ENCODE assay signal across 9 cellular contexts in the genomic region with DNA sequence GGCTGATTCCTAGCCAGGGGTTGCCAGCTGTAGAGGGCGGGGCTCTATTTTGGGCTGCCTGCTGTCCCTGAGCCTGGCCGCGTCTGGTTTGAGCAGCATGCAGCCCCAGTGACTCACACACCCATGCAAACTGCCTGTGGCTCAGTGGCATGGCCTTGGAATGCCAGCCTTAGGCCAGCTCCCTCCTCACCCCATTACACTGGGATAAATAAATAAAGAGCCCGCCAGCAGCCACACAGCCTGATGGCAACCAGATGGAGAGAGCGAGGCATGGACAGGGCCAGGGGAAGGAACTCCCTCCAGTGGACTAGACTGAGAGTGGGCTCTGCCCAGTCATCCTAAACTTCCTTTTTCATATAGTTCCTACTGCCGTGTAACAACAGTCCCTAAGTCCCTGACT. TPM values are rescaled to one million over a fixed set of nuclear protein-coding genes. Genes with fewer than 3 reads are reported as not detected.
DNase-seq lines count a peak whose midpoint lies in the region; ATAC-seq and TF ChIP-seq lines count a peak whose summit lies in the region.
"Had no signal": no experiment of that assay in that cellular context is flagged by ENCODE, and none has a peak within 500 bp of the region (broad histone marks: within the 10 kb centered on the region; RNA-seq: fewer than 3 reads in every experiment).

No MANE protein-coding gene starts in this region.

- H3K79me2 ChIP-seq in trophoblast cell (ENCODE audit: control insufficient read depth, insufficient read depth, low read length, poor library complexity): no peaks in the 10 kb centered on the region

- no peak overlapping the region for H2BK12ac ChIP-seq in trophoblast cell (ENCODE audit: low read length)

- H3K27me3 ChIP-seq in trophoblast cell (ENCODE audit: insufficient read depth, low read length): no peaks in the 10 kb centered on the region

- no peak overlapping the region for H3K27ac ChIP-seq in trophoblast cell (ENCODE audit: low read depth, low read length)

- DNase-seq in AG10803 (ENCODE audit: low read depth) (peak; percentile 97), LHCN-M2 (ENCODE audit: low read depth) (peak; percentile 95), astrocyte of the spinal cord (ENCODE audit: low read depth, low spot score) (peak; percentile 88), kidney tubule cell (ENCODE audit: low spot score) (peak; percentile 84), trophoblast cell (no peak), T-helper 2 cell (no peak), NCI-H187 treated with DMSO at 0.1 percent for 48 hours (lab: John Stamatoyannopoulos, UW) (no peak)
- DNase-seq: stimulated activated CD4-positive, alpha-beta T cell treated with anti-CD3 and anti-CD28 coated beads, Interleukin-2, amount 100 ng/mL, for 24 hours had no signal

- peaks cover 0 to 5% of the 10 kb centered on the region in 2 experiments for H3K4me1 ChIP-seq in trophoblast cell (ENCODE audit: control insufficient read depth in 1 of 2, insufficient read depth in 2 of 2, low read length in 2 of 2)

- peaks cover 0 to 7% of the 10 kb centered on the region in 2 experiments for H3K36me3 ChIP-seq in trophoblast cell (ENCODE audit: control insufficient read depth in 1 of 2, insufficient read depth in 2 of 2, low read length in 2 of 2)

- no peak overlapping the region for H4K12ac ChIP-seq in trophoblast cell (ENCODE audit: low read depth, low read length)

- no peaks in the 10 kb centered on the region for H3K79me1 ChIP-seq in trophoblast cell (ENCODE audit: low read length)

- H2BK5ac ChIP-seq in trophoblast cell (ENCODE audit: low read depth, low read length, poor library complexity): no peak overlapping the region

- no peak overlapping the region for H3K4ac ChIP-seq in trophoblast cell (ENCODE audit: low read depth, low read length)

- H3K18ac ChIP-seq in trophoblast cell (ENCODE audit: low read length): no peak overlapping the region

- no peak overlapping the region for H3K4me3 ChIP-seq in AG10803 (ENCODE audit: low read length)
- no peak overlapping the region for H3K4me3 ChIP-seq in astrocyte of the spinal cord (ENCODE audit: low read depth, low read length)
- no peak overlapping the region for H3K4me3 ChIP-seq in trophoblast cell (ENCODE audit: low read depth, low read length)

- WGBS in trophoblast cell (ENCODE audit: extremely low coverage, insufficient coverage, insufficient read length): no CpG with 5 or more reads among the region's 6 CpGs

- H3K14ac ChIP-seq in trophoblast cell (ENCODE audit: low read length): no peak overlapping the region

- no peak overlapping the region for H3K23ac ChIP-seq in trophoblast cell (ENCODE audit: low read length)

- no peak overlapping the region for H4K8ac ChIP-seq in trophoblast cell (ENCODE audit: low read depth, low read length)

- H3K9me3 ChIP-seq in trophoblast cell (ENCODE audit: insufficient read depth, low read depth, low read length): no peaks in the 10 kb centered on the region

- H2AFZ ChIP-seq in trophoblast cell (ENCODE audit: insufficient read depth, low read length, poor library complexity): no peak overlapping the region

- H4K91ac ChIP-seq in trophoblast cell (ENCODE audit: low read depth, low read length): no peak overlapping the region

- H2BK120ac ChIP-seq in trophoblast cell (ENCODE audit: insufficient read depth, low read length, poor library complexity): no peak overlapping the region

- ATAC-seq in GM18868 (IDR thresholded peaks at IDR 0.05; ENCODE audit: unreplicated experiment): no peak

- no peak overlapping the region for H3K9ac ChIP-seq in trophoblast cell (ENCODE audit: low read length)

- peak; percentile 72 for TF ChIP-seq CTCF in AG10803 (conservative IDR thresholded peaks at IDR 0.05; ENCODE audit: low read length)
- peak; percentile 55 for TF ChIP-seq CTCF in astrocyte of the spinal cord (IDR thresholded peaks at IDR 0.05; ENCODE audit: low read depth, low read length)

- H3K4me2 ChIP-seq in trophoblast cell (ENCODE audit: low read length): no peak overlapping the region

- in situ Hi-C loops in astrocyte of the spinal cord (cut with HindIII; ENCODE audit: low sequenced_read_pairs): no loop called here

- no peak overlapping the region for H2AK5ac ChIP-seq in trophoblast cell (ENCODE audit: low read length)

RNA-seq across cellular contexts. Expression of gene NHEJ1, which starts 18.3 kb away (rescaled TPM):
- total RNA-seq in LHCN-M2 (2014; rRNA removed): 18.0 and 22.2 TPM in 2 replicates
- polyA plus RNA-seq in LHCN-M2 (2012): 10.3 TPM
- polyA plus RNA-seq in trophoblast cell (2013): 8.6 TPM in 2 replicates

RNA-seq across cellular contexts. Expression of gene SLC23A3, which starts 27.5 kb away (rescaled TPM):
- total RNA-seq in LHCN-M2 (2014; rRNA removed): 0.06 TPM in 1 of 2 replicates, not detected in the other
- 0.05 TPM for polyA plus RNA-seq in LHCN-M2 (2012)
- 0.18 and 0.40 TPM in 2 replicates for polyA plus RNA-seq in trophoblast cell (2013)

RNA-seq across cellular contexts. Expression of gene CNPPD1, which starts 34.4 kb away (rescaled TPM):
- 21.3 and 22.8 TPM in 2 replicates for total RNA-seq in LHCN-M2 (2014; rRNA removed)
- polyA plus RNA-seq in LHCN-M2 (2012): 30.3 TPM
- polyA plus RNA-seq in trophoblast cell (2013): 18.0 and 19.3 TPM in 2 replicates

RNA-seq across cellular contexts. Expression of gene RETREG2, which starts 35.7 kb away (rescaled TPM):
- 70.3 and 88.3 TPM in 2 replicates for total RNA-seq in LHCN-M2 (2014; rRNA removed)
- polyA plus RNA-seq in LHCN-M2 (2012): 85.3 TPM
- 35.0 and 38.2 TPM in 2 replicates for polyA plus RNA-seq in trophoblast cell (2013)

Comparison
In these comparisons a context has a peak if more than half of its experiments do, and no peak if none do; other contexts are left out.
1. DNase-seq: peak in AG10803 (single experiment), LHCN-M2 (single experiment), astrocyte of the spinal cord (single experiment) and kidney tubule cell (single experiment); none in trophoblast cell (0 of 2), T-helper 2 cell (0 of 5) and NCI-H187 treated with DMSO at 0.1 percent for 48 hours (single experiment).